In genomic region chr11:85626496-85626895, GRCh38 we compare ENCODE assay signal across 9 cellular contexts. TPM values are rescaled to one million over a fixed set of nuclear protein-coding genes. Genes with fewer than 3 reads are reported as not detected.
DNase-seq lines count a peak whose midpoint lies in the region; ATAC-seq and TF ChIP-seq lines count a peak whose summit lies in the region.
"Had no signal": no experiment of that assay in that cellular context is flagged by ENCODE, and none has a peak within 500 bp of the region (broad histone marks: within the 10 kb centered on the region; RNA-seq: fewer than 3 reads in every experiment).

No MANE protein-coding gene starts in this region.

- DNase-seq in activated CD4-positive, alpha-beta memory T cell treated with anti-CD3 and anti-CD28 coated beads for 36 hours, result peak; percentile 30
- DNase-seq in activated CD4-positive, alpha-beta memory T cell treated with anti-CD3 and anti-CD28 coated beads, Interleukin-2, amount 10 ng/mL, durations not matched to agents 7 days and 5 days, result no peak
- no peak for DNase-seq in SJCRH30
- DNase-seq in hepatocyte (ENCODE audit: low spot score), result peak; percentile 10
- no peak for DNase-seq in stimulated activated naive CD8-positive, alpha-beta T cell treated with anti-CD3 and anti-CD28 coated beads, Interleukin-15, amount 100 ng/mL, for 72 hours
- DNase-seq in KBM-7, result no peak
- DNase-seq in GM13976 (ENCODE audit: low spot score), result no peak
- DNase-seq: H7 had no signal

- H4K20me1 ChIP-seq in hepatocyte (ENCODE audit: insufficient read depth, poor library complexity, severe bottlenecking), result no peaks in the 10 kb centered on the region

- H2AFZ ChIP-seq in hepatocyte, result peak overlapping the region; percentile 99

- no peak overlapping the region for H3K27ac ChIP-seq in SJCRH30
- no peak overlapping the region for H3K27ac ChIP-seq in hepatocyte

- H3K27me3 Mint-ChIP-seq in activated CD4-positive, alpha-beta memory T cell treated with anti-CD3 and anti-CD28 coated beads for 36 hours, result no peaks in the 10 kb centered on the region
- peaks cover 2% of the 10 kb centered on the region for H3K27me3 Mint-ChIP-seq in activated CD4-positive, alpha-beta memory T cell treated with anti-CD3 and anti-CD28 coated beads, Interleukin-2, amount 10 ng/mL, durations not matched to agents 7 days and 5 days
- no peaks in the 10 kb centered on the region for H3K27me3 Mint-ChIP-seq in stimulated activated naive CD8-positive, alpha-beta T cell treated with anti-CD3 and anti-CD28 coated beads, Interleukin-15, amount 100 ng/mL, for 72 hours

- peaks cover 8% of the 10 kb centered on the region for H3K4me1 ChIP-seq in SJCRH30
- peaks cover 6% of the 10 kb centered on the region for H3K4me1 ChIP-seq in hepatocyte (ENCODE audit: insufficient read depth)

- no peaks in the 10 kb centered on the region for H3K9me2 ChIP-seq in hepatocyte (replicated peaks; ENCODE audit: insufficient read depth)

- no peaks in the 10 kb centered on the region for H3K27me3 ChIP-seq in SJCRH30
- H3K27me3 ChIP-seq in hepatocyte, result no peaks in the 10 kb centered on the region

- in situ Hi-C loops in KBM-7 (cut with MboI; ENCODE audit: low pct_unique_long_range_greater_than_20kb, low sequenced_read_pairs) (no loop called here), GM13976 (cut with MboI; ENCODE audit: low sequenced_read_pairs, unreplicated experiment) (no loop called here)

- peaks cover 27% of the 10 kb centered on the region for H3K79me2 ChIP-seq in hepatocyte

- TF ChIP-seq CTCF in hepatocyte (IDR thresholded peaks at IDR 0.05; ENCODE audit: poor library complexity) (no peak), GM13976 (IDR thresholded peaks at IDR 0.05; ENCODE audit: borderline replicate concordance, control extremely low read depth, extremely low read depth, insufficient read depth, missing control alignments) (no peak)

- 69% methylated on average over 2 of the region's 2 CpGs for WGBS in hepatocyte (ENCODE audit: low lambda C conversion rate, missing lambda C conversion rate)

- H3K36me3 ChIP-seq in SJCRH30 (0 out of 2 replicates have a peak, but pooled peaks cover 6% of the 10 kb centered on the region), hepatocyte (replicated peaks; ENCODE audit: insufficient read depth, low read depth) (no peaks in the 10 kb centered on the region)

- H3K27ac Mint-ChIP-seq in activated CD4-positive, alpha-beta memory T cell treated with anti-CD3 and anti-CD28 coated beads for 36 hours, result peak overlapping the region; percentile 40
- H3K27ac Mint-ChIP-seq in activated CD4-positive, alpha-beta memory T cell treated with anti-CD3 and anti-CD28 coated beads, Interleukin-2, amount 10 ng/mL, durations not matched to agents 7 days and 5 days, result no peak overlapping the region
- no peak overlapping the region for H3K27ac Mint-ChIP-seq in stimulated activated naive CD8-positive, alpha-beta T cell treated with anti-CD3 and anti-CD28 coated beads, Interleukin-15, amount 100 ng/mL, for 72 hours

- intact Hi-C loops in activated CD4-positive, alpha-beta memory T cell treated with anti-CD3 and anti-CD28 coated beads for 36 hours (cut with micrococcal nuclease), result no loop called here

- no peak for ATAC-seq in stimulated activated naive CD8-positive, alpha-beta T cell treated with anti-CD3 and anti-CD28 coated beads, Interleukin-15, amount 100 ng/mL, for 72 hours
- ATAC-seq in HG02623 (IDR thresholded peaks at IDR 0.05; ENCODE audit: unreplicated experiment), result no peak

- peak overlapping the region; percentile 100 for H3K4me3 Mint-ChIP-seq in activated CD4-positive, alpha-beta memory T cell treated with anti-CD3 and anti-CD28 coated beads for 36 hours
- no peak overlapping the region for H3K4me3 Mint-ChIP-seq in activated CD4-positive, alpha-beta memory T cell treated with anti-CD3 and anti-CD28 coated beads, Interleukin-2, amount 10 ng/mL, durations not matched to agents 7 days and 5 days
- peak overlapping the region; percentile 92 to 95 for H3K4me3 Mint-ChIP-seq in stimulated activated naive CD8-positive, alpha-beta T cell treated with anti-CD3 and anti-CD28 coated beads, Interleukin-15, amount 100 ng/mL, for 72 hours

- peak overlapping the region; percentile 95 for H3K4me2 ChIP-seq in hepatocyte

- peaks cover 38% of the 10 kb centered on the region for H3K4me1 Mint-ChIP-seq in activated CD4-positive, alpha-beta memory T cell treated with anti-CD3 and anti-CD28 coated beads for 36 hours (ENCODE audit: low read depth)
- peaks cover 42% of the 10 kb centered on the region for H3K4me1 Mint-ChIP-seq in activated CD4-positive, alpha-beta memory T cell treated with anti-CD3 and anti-CD28 coated beads, Interleukin-2, amount 10 ng/mL, durations not matched to agents 7 days and 5 days
- peaks cover 43% of the 10 kb centered on the region for H3K4me1 Mint-ChIP-seq in stimulated activated naive CD8-positive, alpha-beta T cell treated with anti-CD3 and anti-CD28 coated beads, Interleukin-15, amount 100 ng/mL, for 72 hours

- peak overlapping the region; percentile 80 for H3K4me3 ChIP-seq in SJCRH30
- peak overlapping the region; percentile 66 for H3K4me3 ChIP-seq in hepatocyte

- H3K9me3 Mint-ChIP-seq in activated CD4-positive, alpha-beta memory T cell treated with anti-CD3 and anti-CD28 coated beads for 36 hours, result no peaks in the 10 kb centered on the region
- H3K9me3 Mint-ChIP-seq in activated CD4-positive, alpha-beta memory T cell treated with anti-CD3 and anti-CD28 coated beads, Interleukin-2, amount 10 ng/mL, durations not matched to agents 7 days and 5 days, result no peaks in the 10 kb centered on the region
- no peaks in the 10 kb centered on the region for H3K9me3 Mint-ChIP-seq in stimulated activated naive CD8-positive, alpha-beta T cell treated with anti-CD3 and anti-CD28 coated beads, Interleukin-15, amount 100 ng/mL, for 72 hours

- peaks cover 3% of the 10 kb centered on the region for H3K36me3 Mint-ChIP-seq in activated CD4-positive, alpha-beta memory T cell treated with anti-CD3 and anti-CD28 coated beads for 36 hours
- H3K36me3 Mint-ChIP-seq in activated CD4-positive, alpha-beta memory T cell treated with anti-CD3 and anti-CD28 coated beads, Interleukin-2, amount 10 ng/mL, durations not matched to agents 7 days and 5 days (ENCODE audit: low read depth), result peaks cover 9% of the 10 kb centered on the region

- CTCF ChIA-PET in activated CD4-positive, alpha-beta memory T cell treated with anti-CD3 and anti-CD28 coated beads for 36 hours (lab: Charles Lee), result interaction anchor here (3.3 kb wide), 1 partner anchor 38 kb away, joined by 10 read pairs; the partner anchor contains the start of gene CREBZF
- CTCF ChIA-PET in activated CD4-positive, alpha-beta memory T cell treated with anti-CD3 and anti-CD28 coated beads, Interleukin-2, amount 10 ng/mL, durations not matched to agents 7 days and 5 days (lab: Charles Lee), result interaction anchor here (1.3 to 2.9 kb wide), 2 partner anchors 22 to 228 kb away, joined by 5 to 12 read pairs; partner anchors contain the start of genes CCDC83 and TMEM126A

- H3K9me3 ChIP-seq in SJCRH30 (replicated peaks) (no peaks in the 10 kb centered on the region), hepatocyte (ENCODE audit: low read depth) (no peaks in the 10 kb centered on the region)

- POLR2A ChIA-PET in activated CD4-positive, alpha-beta memory T cell treated with anti-CD3 and anti-CD28 coated beads for 36 hours (lab: Charles Lee), result no interaction called here
- POLR2A ChIA-PET in activated CD4-positive, alpha-beta memory T cell treated with anti-CD3 and anti-CD28 coated beads, Interleukin-2, amount 10 ng/mL, durations not matched to agents 7 days and 5 days (lab: Charles Lee), result interaction anchor here (1.0 to 5.9 kb wide), 3 partner anchors 11 to 38 kb away, joined by 4 to 88 read pairs (median 45); partner anchors contain the start of genes CREBZF and TMEM126A

RNA-seq across cellular contexts. Expression of gene DLG2, which starts 0.6 kb away (rescaled TPM):
- total RNA-seq in activated CD4-positive, alpha-beta memory T cell treated with anti-CD3 and anti-CD28 coated beads for 36 hours, result 1 to 10 TPM; 1.7 to 2.1 TPM
- 1 to 10 TPM; 1.3 to 1.7 TPM for total RNA-seq in activated CD4-positive, alpha-beta memory T cell treated with anti-CD3 and anti-CD28 coated beads, Interleukin-2, amount 10 ng/mL, durations not matched to agents 7 days and 5 days
- 5.3 and 12.1 TPM in 2 replicates for total RNA-seq in SJCRH30 (2014; rRNA removed; shearing (Covaris generic))
- total RNA-seq in hepatocyte, result 1.7 and 6.8 TPM in 2 replicates
- polyA plus RNA-seq in hepatocyte, result 0.45 and 2.6 TPM in 2 replicates

RNA-seq across cellular contexts. Expression of gene TMEM126B, which starts 1.9 kb away (rescaled TPM):
- 10 to 100 TPM; 59.8 to 64.5 TPM for total RNA-seq in activated CD4-positive, alpha-beta memory T cell treated with anti-CD3 and anti-CD28 coated beads for 36 hours
- 10 to 100 TPM; 48.8 to 50.3 TPM for total RNA-seq in activated CD4-positive, alpha-beta memory T cell treated with anti-CD3 and anti-CD28 coated beads, Interleukin-2, amount 10 ng/mL, durations not matched to agents 7 days and 5 days
- total RNA-seq in SJCRH30 (2014; rRNA removed; shearing (Covaris generic)), result 94.5 and 105 TPM in 2 replicates
- 78.3 and 87.8 TPM in 2 replicates for total RNA-seq in hepatocyte
- 57.9 and 58.9 TPM in 2 replicates for polyA plus RNA-seq in hepatocyte

RNA-seq across cellular contexts. Expression of gene TMEM126A, which starts 21.3 kb away (rescaled TPM):
- total RNA-seq in activated CD4-positive, alpha-beta memory T cell treated with anti-CD3 and anti-CD28 coated beads for 36 hours, result 10 to 100 TPM; 45.3 to 49.4 TPM
- total RNA-seq in activated CD4-positive, alpha-beta memory T cell treated with anti-CD3 and anti-CD28 coated beads, Interleukin-2, amount 10 ng/mL, durations not matched to agents 7 days and 5 days, result 10 to 100 TPM; 31.8 to 35.6 TPM
- 62.1 and 71.9 TPM in 2 replicates for total RNA-seq in SJCRH30 (2014; rRNA removed; shearing (Covaris generic))
- total RNA-seq in hepatocyte, result 39.6 and 48.0 TPM in 2 replicates
- polyA plus RNA-seq in hepatocyte, result 44.8 and 58.0 TPM in 2 replicates

RNA-seq across cellular contexts. Expression of gene CREBZF, which starts 38.4 kb away (rescaled TPM):
- total RNA-seq in activated CD4-positive, alpha-beta memory T cell treated with anti-CD3 and anti-CD28 coated beads for 36 hours, result 10 to 100 TPM; 40.8 to 45.2 TPM
- total RNA-seq in activated CD4-positive, alpha-beta memory T cell treated with anti-CD3 and anti-CD28 coated beads, Interleukin-2, amount 10 ng/mL, durations not matched to agents 7 days and 5 days, result 10 to 100 TPM; 66.0 to 68.4 TPM
- total RNA-seq in SJCRH30 (2014; rRNA removed; shearing (Covaris generic)), result 85.3 and 109 TPM in 2 replicates
- 49.4 and 69.7 TPM in 2 replicates for total RNA-seq in hepatocyte
- 46.0 and 68.1 TPM in 2 replicates for polyA plus RNA-seq in hepatocyte

RNA-seq across cellular contexts. Expression of gene CCDC89, which starts 59.5 kb away (rescaled TPM):
- not detected for total RNA-seq in activated CD4-positive, alpha-beta memory T cell treated with anti-CD3 and anti-CD28 coated beads for 36 hours
- 1 to 10 TPM; 1.1 to 1.7 TPM for total RNA-seq in activated CD4-positive, alpha-beta memory T cell treated with anti-CD3 and anti-CD28 coated beads, Interleukin-2, amount 10 ng/mL, durations not matched to agents 7 days and 5 days
- 4.4 and 5.0 TPM in 2 replicates for total RNA-seq in SJCRH30 (2014; rRNA removed; shearing (Covaris generic))
- total RNA-seq in hepatocyte, result 0.72 and 0.83 TPM in 2 replicates
- polyA plus RNA-seq in hepatocyte, result 0.43 and 0.75 TPM in 2 replicates
- total RNA-seq: H7 had no signal

Comparison
In these comparisons a context has a peak if more than half of its experiments do, and no peak if none do; other contexts are left out.
1. DNase-seq: peak in activated CD4-positive, alpha-beta memory T cell treated with anti-CD3 and anti-CD28 coated beads for 36 hours (single experiment) and hepatocyte (single experiment); none in activated CD4-positive, alpha-beta memory T cell treated with anti-CD3 and anti-CD28 coated beads, Interleukin-2, amount 10 ng/mL, durations not matched to agents 7 days and 5 days (single experiment), SJCRH30 (0 of 2), stimulated activated naive CD8-positive, alpha-beta T cell treated with anti-CD3 and anti-CD28 coated beads, Interleukin-15, amount 100 ng/mL, for 72 hours (0 of 2), KBM-7 (single experiment) and GM13976 (single experiment).